Comparison of ENCODE assay signal across 8 cellular contexts in genomic region chr19:49850487-49851342, GRCh38.
DNase-seq lines count a peak whose midpoint lies in the region; ATAC-seq and TF ChIP-seq lines count a peak whose summit lies in the region.

Gene PTOV1 (plus strand): TSS chr19:49851159.

- TF ChIP-seq CTCF in astrocyte of the cerebellum (IDR thresholded peaks at IDR 0.05; ENCODE audit: low read depth, low read length, missing control alignments) (no peak), retinal pigment epithelial cell (conservative IDR thresholded peaks at IDR 0.05; ENCODE audit: low read depth, low read length) (no peak)

- DNase-seq in NCI-H2029 treated with DMSO at 0.1 percent for 48 hours (lab: John Stamatoyannopoulos, UW) (peak; percentile 83), T-helper 9 cell (peak; percentile 87), astrocyte of the cerebellum (ENCODE audit: low read depth) (peak; percentile 77), hippocampal formation (lab: John Stamatoyannopoulos, UW) (peak; percentile 88 to 90), retinal pigment epithelial cell (ENCODE audit: low read depth) (peak; percentile 55)

- ATAC-seq in GM18502 (IDR thresholded peaks at IDR 0.05; ENCODE audit: poor library complexity, unreplicated experiment) (peak; percentile 73), HG02981 (IDR thresholded peaks at IDR 0.05; ENCODE audit: unreplicated experiment) (peak; percentile 59), GM18858 (IDR thresholded peaks at IDR 0.05; ENCODE audit: unreplicated experiment) (no peak)

- peak within 1 kb of the TSS; percentile 82 for H3K4me3 ChIP-seq in astrocyte of the cerebellum (ENCODE audit: low read depth, low read length)
- H3K4me3 ChIP-seq in retinal pigment epithelial cell (ENCODE audit: low read length): peak within 1 kb of the TSS; percentile 87

- in situ Hi-C loops in astrocyte of the cerebellum (cut with HindIII; ENCODE audit: low sequenced_read_pairs): no loop called here
